Comparison of ENCODE assay signal across 8 cellular contexts in the genomic region with DNA sequence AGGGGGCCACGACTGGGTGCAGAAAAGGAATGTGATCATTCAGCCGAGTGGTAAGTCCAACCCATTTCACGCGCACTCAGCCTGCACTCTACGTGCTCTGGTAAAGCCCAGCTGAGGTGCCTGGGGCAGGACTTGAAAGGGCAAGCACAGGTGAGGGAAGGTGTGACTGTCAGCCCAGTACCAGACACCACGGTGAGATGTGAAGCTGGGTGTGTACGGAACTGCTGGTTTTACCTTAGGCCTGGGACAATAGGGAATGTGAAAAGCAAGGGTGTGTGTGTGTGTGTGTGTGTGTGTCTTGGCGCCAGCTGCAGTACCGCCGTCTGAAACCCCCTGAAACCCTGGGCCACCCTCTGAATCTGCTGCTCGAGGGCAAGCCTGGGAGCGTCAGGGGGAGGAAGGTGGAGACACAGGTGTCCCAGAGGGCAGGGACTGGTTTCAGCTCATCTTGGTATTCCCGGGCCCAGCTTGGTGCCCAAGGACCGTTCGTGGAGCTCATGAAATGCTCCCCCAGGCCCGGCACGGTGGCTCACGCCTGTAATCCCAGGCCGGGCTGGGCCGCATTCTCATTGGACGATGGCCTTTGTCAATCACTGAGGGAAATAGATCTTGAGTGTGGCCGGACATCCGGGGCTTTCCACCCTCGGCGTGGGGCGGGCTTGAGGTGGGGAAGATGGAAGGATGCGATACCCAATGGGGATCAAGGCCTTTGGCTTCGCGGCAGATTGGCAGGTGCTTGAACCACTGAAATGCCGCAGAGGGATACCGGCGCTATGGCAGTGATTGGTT. TPM values are rescaled to one million over a fixed set of nuclear protein-coding genes. Genes with fewer than 3 reads are reported as not detected.
DNase-seq lines count a peak whose midpoint lies in the region; ATAC-seq and TF ChIP-seq lines count a peak whose summit lies in the region.

No MANE protein-coding gene starts in this region.

- H3K4me3 ChIP-seq in lung, result peak overlapping the region; percentile 15

- peak; percentile 98 for ATAC-seq in lung (ENCODE audit: insufficient read depth, low FRiP score)

- peak overlapping the region; percentile 74 to 87 for H3K27ac ChIP-seq in lung (ENCODE audit: low read depth in 1 of 2, low read length in 1 of 2)

- peak; percentile 98 for DNase-seq in CMK (ENCODE audit: low read depth)
- peak; percentile 97 for DNase-seq in GM20000 (ENCODE audit: low spot score)
- peak; percentile 99 for DNase-seq in HS-5 (ENCODE audit: low read depth)
- peak; percentile 91 for DNase-seq in NK-92 (lab: John Stamatoyannopoulos, UW; ENCODE audit: unreplicated experiment)
- DNase-seq in activated CD8-positive, alpha-beta memory T cell treated with anti-CD3 and anti-CD28 coated beads for 24 hours, result peak; percentile 99
- peak; percentile 98 for DNase-seq in effector CD8-positive, alpha-beta T cell (lab: John Stamatoyannopoulos, UW)
- DNase-seq in lung (ENCODE audit: low spot score), result peak; percentile 100
- DNase-seq in stimulated activated CD4-positive, alpha-beta T cell treated with anti-CD3 and anti-CD28 coated beads, TNF-alpha, amount 100 ng/mL, for 24 hours (ENCODE audit: low read depth in 3 of 3), result peak; percentile 95 to 99 (median 99)

- WGBS in lung, 2 donors, result 15 to 23% methylated on average over 32 of the region's 32 CpGs

- TF ChIP-seq CTCF in GM20000 (IDR thresholded peaks at IDR 0.05; ENCODE audit: extremely low read depth, missing control alignments) (no peak), lung (IDR thresholded peaks at IDR 0.05; ENCODE audit: control extremely low read depth, extremely low read depth) (no peak)

- no peaks in the 10 kb centered on the region for H3K36me3 ChIP-seq in lung (ENCODE audit: control insufficient read depth in 2 of 2, insufficient read depth in 2 of 2, low read length in 2 of 2)

- no peaks in the 10 kb centered on the region for H3K9me3 ChIP-seq in lung (ENCODE audit: control insufficient read depth in 2 of 2, insufficient read depth in 1 of 2, low read length in 1 of 2)

- H3K27me3 ChIP-seq in lung (ENCODE audit: control insufficient read depth, insufficient read depth), result no peaks in the 10 kb centered on the region

- H3K4me1 ChIP-seq in lung (ENCODE audit: control insufficient read depth in 2 of 2, insufficient read depth in 2 of 2, low read length in 2 of 2), result peaks cover 0 to 8% of the 10 kb centered on the region in 2 donors

RNA-seq across cellular contexts. Expression of a gene that starts 27.8 kb away (rescaled TPM):
- 10 to 100 TPM; 22.5 to 24.9 TPM for total RNA-seq in lung
- polyA plus RNA-seq in lung, result 10 to 100 TPM; 13.9 to 19.3 TPM

RNA-seq across cellular contexts. Expression of a gene that starts 39.4 kb away (rescaled TPM):
- 100 to 1,000 TPM; 101 to 127 TPM for total RNA-seq in lung
- polyA plus RNA-seq in lung, result 10 to 100 TPM; 60.9 to 65.4 TPM

RNA-seq across cellular contexts. Expression of a gene that starts 55.1 kb away (rescaled TPM):
- 10 to 100 TPM; 25.6 to 34.3 TPM for total RNA-seq in lung
- 10 to 100 TPM; 23.8 to 52.9 TPM for polyA plus RNA-seq in lung

RNA-seq across cellular contexts. Expression of a gene that starts 55.3 kb away (rescaled TPM):
- total RNA-seq in lung, result 10 to 100 TPM; 23.1 to 34.5 TPM
- 10 to 100 TPM; 37.7 to 43.1 TPM for polyA plus RNA-seq in lung

Comparison
In these comparisons a context has a peak if more than half of its experiments do, and no peak if none do; other contexts are left out.
1. Peak in every context shown above with its lines: DNase-seq, ATAC-seq, H3K4me3 ChIP-seq and H3K27ac ChIP-seq.